Comparison of ENCODE assay signal across 9 cellular contexts in genomic region chr9:121650220-121651013, GRCh38. TPM values are rescaled to one million over a fixed set of nuclear protein-coding genes. Genes with fewer than 3 reads are reported as not detected.
DNase-seq lines count a peak whose midpoint lies in the region; ATAC-seq, FAIRE-seq and TF ChIP-seq lines count a peak whose summit lies in the region.
"Had no signal": no experiment of that assay in that cellular context is flagged by ENCODE, and none has a peak within 500 bp of the region (broad histone marks: within the 10 kb centered on the region; RNA-seq: fewer than 3 reads in every experiment).

No MANE protein-coding gene starts in this region.

- no peak for TF ChIP-seq RAD21 in HepG2 (CRISPR knock-in tag; IDR thresholded peaks at IDR 0.05)

- POLR2A ChIA-PET in HepG2 (lab: Yijun Ruan, JAX) = interaction anchor here (1.1 to 1.6 kb wide), 3 partner anchors 10 to 100 kb away, joined by 3 to 13 read pairs (median 3); no protein-coding TSS in a partner anchor

- CTCF ChIA-PET in HepG2 (lab: Yijun Ruan, JAX; ENCODE audit: low intra/inter-chr PET ratio, low total read pairs) = no interaction called here

- BruUV-seq in HepG2 (replicated peaks; lab: Mats Ljungman, UMichigan) = no TSS peak

- H3K27ac ChIP-seq in HepG2 (ENCODE audit: extremely low read length, insufficient read depth, low read length) (no peak overlapping the region), stomach smooth muscle (ENCODE audit: low read length) (peak overlapping the region; percentile 46)

- no peaks in the 10 kb centered on the region for H3K36me3 ChIP-seq in HepG2 (replicated peaks in 1 of 2; ENCODE audit: control insufficient read depth in 1 of 2, insufficient read depth in 2 of 2, low read length in 2 of 2)
- no peaks in the 10 kb centered on the region for H3K36me3 ChIP-seq in stomach smooth muscle (ENCODE audit: control insufficient read depth in 2 of 2, insufficient read depth in 2 of 2, low read length in 2 of 2)

- no peaks in the 10 kb centered on the region for H3K9me3 ChIP-seq in HepG2 (ENCODE audit: low read length)
- no peaks in the 10 kb centered on the region for H3K9me3 ChIP-seq in stomach smooth muscle (ENCODE audit: control insufficient read depth in 2 of 2, low read length in 2 of 2)

- H3K79me2 ChIP-seq in HepG2 (ENCODE audit: insufficient read depth, low read length) = no peaks in the 10 kb centered on the region

- ATAC-seq in HepG2 (peak; percentile 33), HG02938 (IDR thresholded peaks at IDR 0.05; ENCODE audit: unreplicated experiment) (no peak), HG02885 (IDR thresholded peaks at IDR 0.05; ENCODE audit: poor library complexity, unreplicated experiment) (no peak), GM21360 (IDR thresholded peaks at IDR 0.05; ENCODE audit: unreplicated experiment) (no peak)

- peak; percentile 44 for FAIRE-seq in HepG2 (lab: Jason Lieb, UNC)
- FAIRE-seq: islet of Langerhans had no signal

- TF ChIP-seq EP300 in HepG2 (IDR thresholded peaks at IDR 0.05; ENCODE audit: low read depth in 2 of 2, low read length in 2 of 2) = no peak
- TF ChIP-seq EP300 in HepG2 (CRISPR knock-in tag; IDR thresholded peaks at IDR 0.05; ENCODE audit: borderline replicate concordance) = no peak

- no peaks in the 10 kb centered on the region; the same call in 1 of the 2 replicates for H4K20me1 ChIP-seq in HepG2 (ENCODE audit: insufficient read depth, low read length)

- no peak for TF ChIP-seq CTCF in HepG2 (CRISPR knock-in tag; IDR thresholded peaks at IDR 0.05)

- TF ChIP-seq POLR2A in HepG2 (IDR thresholded peaks at IDR 0.05; ENCODE audit: insufficient read depth in 1 of 2, low read depth in 2 of 2, low read length in 2 of 2) = no peak

- intact Hi-C loops in HepG2 (cut with micrococcal nuclease; ENCODE audit: unreplicated experiment) = no loop called here

- peak overlapping the region; percentile 65 to 77 (median 67); a peak in 5 of 6 replicates for H3K4me3 ChIP-seq in HepG2 (replicated peaks in 1 of 3; ENCODE audit: insufficient read depth in 1 of 3, low read depth in 2 of 3, low read length in 3 of 3)
- peak overlapping the region in 1 of 2 donors; percentile 76 for H3K4me3 ChIP-seq in stomach smooth muscle (ENCODE audit: low read length in 2 of 2)

- peaks cover 0 to 11% of the 10 kb centered on the region in 2 experiments; a peak in 2 of 5 replicates for H3K27me3 ChIP-seq in HepG2 (ENCODE audit: control insufficient read depth in 1 of 2, insufficient read depth in 2 of 2, low read length in 2 of 2)
- no peaks in the 10 kb centered on the region for H3K27me3 ChIP-seq in stomach smooth muscle (ENCODE audit: control insufficient read depth in 1 of 2, insufficient read depth in 2 of 2, low read length in 2 of 2)

- in situ Hi-C loops in HepG2 (cut with HindIII; ENCODE audit: extremely low pct_ligation_motif_present, low pct_unique_long_range_greater_than_20kb) = no loop called here

- H3K4me1 ChIP-seq in HepG2 (ENCODE audit: insufficient read depth, low read length) = peaks cover 59% of the 10 kb centered on the region
- H3K4me1 ChIP-seq in stomach smooth muscle (ENCODE audit: control insufficient read depth, insufficient read depth, low read length) = peaks cover 56% of the 10 kb centered on the region

- no peak overlapping the region for H2AFZ ChIP-seq in HepG2 (ENCODE audit: low read length)

- H3K9ac ChIP-seq in HepG2 (ENCODE audit: insufficient read depth, low read depth, low read length) (no peak overlapping the region), stomach smooth muscle (ENCODE audit: low read length in 2 of 2) (no peak overlapping the region)

- peak overlapping the region; percentile 96 for H3K4me2 ChIP-seq in HepG2 (ENCODE audit: low read depth, low read length)

- WGBS in HepG2 (ENCODE audit: low lambda C conversion rate) = 2% methylated on average over 7 of the region's 15 CpGs

- DNase-seq in ELF-1 (ENCODE audit: low read depth, low spot score) (peak; percentile 96), NCI-H128 (lab: John Stamatoyannopoulos, UW; ENCODE audit: unreplicated experiment) (peak; percentile 5), astrocyte of the hippocampus (ENCODE audit: low read depth, low spot score) (peak; percentile 69), HepG2 (ENCODE audit: low spot score) (peak; percentile 42)

TF ChIP-seq in HepG2, 621 proteins besides CTCF, POLR2A, EP300 and RAD21 (continues in another document):
- TF ChIP-seq NCOR1 (IDR thresholded peaks at IDR 0.05; ENCODE audit: borderline replicate concordance, low read length) (peak; percentile 27; the same call in 1 of the 2 replicates), RFX5 (IDR thresholded peaks at IDR 0.05; ENCODE audit: low read depth, low read length) (no peak), HNF4A (CRISPR knock-in tag; IDR thresholded peaks at IDR 0.05) (peak; percentile 21; the same call in 1 of the 2 replicates), PRDM4 (CRISPR knock-in tag; IDR thresholded peaks at IDR 0.05; ENCODE audit: borderline replicate concordance) (no peak), ZNF207 (IDR thresholded peaks at IDR 0.05; ENCODE audit: borderline replicate concordance) (no peak), SP4 (CRISPR knock-in tag; IDR thresholded peaks at IDR 0.05) (peak; percentile 65; the same call in 1 of the 2 replicates), SALL2 (CRISPR knock-in tag; IDR thresholded peaks at IDR 0.05) (0 out of 2 replicates have a peak, but pooled peaks have one; percentile 51), HNRNPL (IDR thresholded peaks at IDR 0.05; ENCODE audit: low read depth, low read length) (no peak), TBX2 (CRISPR knock-in tag; IDR thresholded peaks at IDR 0.05; ENCODE audit: borderline replicate concordance) (peak; percentile 39; the same call in 1 of the 2 replicates), SMYD3 (CRISPR knock-in tag; IDR thresholded peaks at IDR 0.05) (no peak), PAF1 (CRISPR knock-in tag; IDR thresholded peaks at IDR 0.05) (no peak), ZSCAN20 (CRISPR knock-in tag; IDR thresholded peaks at IDR 0.05; ENCODE audit: borderline replicate concordance) (no peak)
- TF ChIP-seq, protein P1, sequence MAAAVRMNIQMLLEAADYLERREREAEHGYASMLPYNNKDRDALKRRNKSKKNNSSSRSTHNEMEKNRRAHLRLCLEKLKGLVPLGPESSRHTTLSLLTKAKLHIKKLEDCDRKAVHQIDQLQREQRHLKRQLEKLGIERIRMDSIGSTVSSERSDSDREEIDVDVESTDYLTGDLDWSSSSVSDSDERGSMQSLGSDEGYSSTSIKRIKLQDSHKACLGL (CRISPR knock-in tag; IDR thresholded peaks at IDR 0.05) = peak; percentile 36; the same call in 1 of the 2 replicates

RNA-seq across cellular contexts. Expression of gene DAB2IP, which starts 1.0 kb away (rescaled TPM):
- total RNA-seq in HepG2 (2016; rRNA removed; fragmentation: Illumina TruSeq; extraction: Trizol) = 25.3 and 32.1 TPM in 2 replicates
- 2.8 and 5.2 TPM in 2 replicates for total RNA-seq in HepG2 (2016; cell fraction: cytosol; rRNA removed; fragmentation: Illumina TruSeq; extraction: Trizol; ENCODE audit: low read depth)
- 24.3 and 28.3 TPM in 2 replicates for total RNA-seq in HepG2 (2016; cell fraction: insoluble cytoplasmic fraction; rRNA removed; fragmentation: Illumina TruSeq; extraction: Trizol)
- 10.8 and 12.3 TPM in 2 replicates for total RNA-seq in HepG2 (2016; cell fraction: membrane; rRNA removed; fragmentation: Illumina TruSeq; extraction: Trizol)
- total RNA-seq in HepG2 (2016; cell fraction: nucleus; rRNA removed; fragmentation: Illumina TruSeq; extraction: Trizol) = 23.5 and 29.5 TPM in 2 replicates
- 37.9 and 39.9 TPM in 2 replicates for polyA plus RNA-seq in HepG2 (2011; rRNA removed)
- 20.8 and 29.3 TPM in 2 replicates for polyA plus RNA-seq in HepG2 (2011; cell fraction: cytosol; rRNA removed)
- polyA plus RNA-seq in HepG2 (2011; cell fraction: nucleus; rRNA removed) = 42.4 and 54.9 TPM in 2 replicates
- polyA plus RNA-seq in HepG2 (2012) = 14.7 and 24.6 TPM in 2 replicates
- polyA plus RNA-seq in HepG2 (2016; cell fraction: cytosol; fragmentation: Illumina TruSeq; extraction: Trizol; ENCODE audit: low read depth) = 1.9 and 2.6 TPM in 2 replicates
- polyA plus RNA-seq in HepG2 (2016; cell fraction: insoluble cytoplasmic fraction; fragmentation: Illumina TruSeq; extraction: Trizol; ENCODE audit: low read depth) = 24.2 and 33.5 TPM in 2 replicates
- polyA plus RNA-seq in HepG2 (2016; cell fraction: membrane; fragmentation: Illumina TruSeq; extraction: Trizol; ENCODE audit: low read depth) = 5.5 and 5.8 TPM in 2 replicates
- 42.8 and 47.1 TPM in 2 replicates for polyA plus RNA-seq in HepG2 (2016; cell fraction: nucleus; fragmentation: Illumina TruSeq; extraction: Trizol; ENCODE audit: insufficient read depth, low read depth)
- polyA minus RNA-seq in HepG2 (2011; rRNA and poly(A)+ RNA removed; ENCODE audit: low replicate concordance) = 48.1 and 97.1 TPM in 2 replicates
- polyA minus RNA-seq in HepG2 (2011; cell fraction: cytosol; rRNA and poly(A)+ RNA removed) = 26.5 and 29.0 TPM in 2 replicates
- 34.6 and 46.1 TPM in 2 replicates for polyA minus RNA-seq in HepG2 (2011; cell fraction: nucleus; rRNA and poly(A)+ RNA removed)

Comparison
In these comparisons a context has a peak if more than half of its experiments do, and no peak if none do; other contexts are left out.
1. DNase-seq: peak in every context shown above with its lines; median percentile 96 in ELF-1; 69 in astrocyte of the hippocampus; 42 in HepG2; 5 in NCI-H128.